In genomic region chr20:48821261-48821910, GRCh38 we compare ENCODE assay signal across 11 cellular contexts. TPM values are rescaled to one million over a fixed set of nuclear protein-coding genes. Genes with fewer than 3 reads are reported as not detected.
A peak's percentile ranks its signal among the peaks of the same experiment; 100 is the strongest.
DNase-seq lines count a peak whose midpoint lies in the region; ATAC-seq and TF ChIP-seq lines count a peak whose summit lies in the region.
"Had no signal": no experiment of that assay in that cellular context is flagged by ENCODE, and none has a peak within 500 bp of the region (broad histone marks: within the 10 kb centered on the region; RNA-seq: fewer than 3 reads in every experiment).

No MANE protein-coding gene starts in this region.

- peak overlapping the region; percentile 48 for H3K27ac Mint-ChIP-seq in activated CD4-positive, alpha-beta T cell treated with anti-CD3 and anti-CD28 coated beads for 36 hours
- peak overlapping the region; percentile 85 for H3K27ac Mint-ChIP-seq in activated CD8-positive, alpha-beta T cell treated with anti-CD3 and anti-CD28 coated beads for 36 hours

- intact Hi-C loops in activated CD4-positive, alpha-beta T cell treated with anti-CD3 and anti-CD28 coated beads for 36 hours (cut with DNase I, micrococcal nuclease), result loop anchor here in 1 of 2 experiments (5.0 kb wide), 1 partner anchor 456 kb away; the partner anchor contains the start of gene ZNFX1
- intact Hi-C loops in activated CD8-positive, alpha-beta T cell treated with anti-CD3 and anti-CD28 coated beads for 36 hours (cut with micrococcal nuclease), result loop anchor here (5.0 kb wide), 1 partner anchor 39 kb away; no protein-coding TSS in a partner anchor

- H3K4me3 Mint-ChIP-seq in activated CD4-positive, alpha-beta T cell treated with anti-CD3 and anti-CD28 coated beads for 36 hours, result no peak overlapping the region
- no peak overlapping the region for H3K4me3 Mint-ChIP-seq in activated CD8-positive, alpha-beta T cell treated with anti-CD3 and anti-CD28 coated beads for 36 hours

- peaks cover 7% of the 10 kb centered on the region for H3K36me3 Mint-ChIP-seq in activated CD4-positive, alpha-beta T cell treated with anti-CD3 and anti-CD28 coated beads for 36 hours (ENCODE audit: low read depth)
- H3K36me3 Mint-ChIP-seq in activated CD8-positive, alpha-beta T cell treated with anti-CD3 and anti-CD28 coated beads for 36 hours (ENCODE audit: low read depth), result peaks cover 71% of the 10 kb centered on the region

- DNase-seq in activated CD4-positive, alpha-beta T cell treated with anti-CD3 and anti-CD28 coated beads for 36 hours, result no peak
- DNase-seq in activated CD4-positive, alpha-beta T cell treated with anti-CD3 and anti-CD28 coated beads, Interleukin-2, amount 50 U/mL, for 48 hours, result no peak
- DNase-seq in NOMO-1 (lab: John Stamatoyannopoulos, UW; ENCODE audit: unreplicated experiment in 2 of 2), result peak; percentile 81 to 88
- no peak for DNase-seq in activated CD8-positive, alpha-beta T cell treated with anti-CD3 and anti-CD28 coated beads for 36 hours
- DNase-seq in EL, result no peak
- DNase-seq in NCI-H2227 (lab: John Stamatoyannopoulos, UW; ENCODE audit: unreplicated experiment), result no peak
- DNase-seq: activated gamma-delta T cell treated with Interleukin-2 at 50 U/mL for 16 hours, right lobe of liver had no signal

- peak overlapping the region; percentile 99 for H3K27ac ChIP-seq in neutrophil
- H3K27ac ChIP-seq: right lobe of liver, VCaP had no signal

- H3K27me3 Mint-ChIP-seq in activated CD4-positive, alpha-beta T cell treated with anti-CD3 and anti-CD28 coated beads for 36 hours, result peaks cover 6% of the 10 kb centered on the region
- no peaks in the 10 kb centered on the region for H3K27me3 Mint-ChIP-seq in activated CD8-positive, alpha-beta T cell treated with anti-CD3 and anti-CD28 coated beads for 36 hours

- no peak for TF ChIP-seq CTCF in activated CD8-positive, alpha-beta T cell treated with anti-CD3 and anti-CD28 coated beads for 36 hours (IDR thresholded peaks at IDR 0.05)
- no peak for TF ChIP-seq CTCF in neutrophil (IDR thresholded peaks at IDR 0.05)

- peaks cover 87 to 97% of the 10 kb centered on the region in 2 experiments for H3K4me1 ChIP-seq in neutrophil (ENCODE audit: control insufficient read depth in 1 of 2, insufficient read depth in 1 of 2, low read depth in 1 of 2, low read length in 1 of 2)
- H3K4me1 ChIP-seq: right lobe of liver had no signal

- no peaks in the 10 kb centered on the region for H3K27me3 ChIP-seq in neutrophil
- H3K27me3 ChIP-seq: right lobe of liver had no signal

- no peak for ATAC-seq in activated CD4-positive, alpha-beta T cell treated with anti-CD3 and anti-CD28 coated beads for 36 hours
- ATAC-seq in activated CD8-positive, alpha-beta T cell treated with anti-CD3 and anti-CD28 coated beads for 36 hours, result no peak
- no peak for ATAC-seq in HG02870 (IDR thresholded peaks at IDR 0.05; ENCODE audit: unreplicated experiment)
- ATAC-seq: right lobe of liver had no signal

- CTCF ChIA-PET in activated CD4-positive, alpha-beta T cell treated with anti-CD3 and anti-CD28 coated beads for 36 hours (lab: Charles Lee), result interaction anchor here (1.0 kb wide), 1 partner anchor 95 kb away, joined by 3 read pairs; no protein-coding TSS in a partner anchor
- CTCF ChIA-PET in activated CD8-positive, alpha-beta T cell treated with anti-CD3 and anti-CD28 coated beads for 36 hours (lab: Charles Lee), result no interaction called here

- no peaks in the 10 kb centered on the region for H3K9me3 Mint-ChIP-seq in activated CD4-positive, alpha-beta T cell treated with anti-CD3 and anti-CD28 coated beads for 36 hours (ENCODE audit: low read depth)
- H3K9me3 Mint-ChIP-seq in activated CD8-positive, alpha-beta T cell treated with anti-CD3 and anti-CD28 coated beads for 36 hours, result no peaks in the 10 kb centered on the region

- no peaks in the 10 kb centered on the region for H3K9me3 ChIP-seq in neutrophil
- H3K9me3 ChIP-seq: right lobe of liver had no signal

- peaks cover 78% of the 10 kb centered on the region for H3K36me3 ChIP-seq in neutrophil
- H3K36me3 ChIP-seq: right lobe of liver had no signal

- peak overlapping the region; percentile 94 to 99 for H3K4me3 ChIP-seq in neutrophil (ENCODE audit: low read depth in 1 of 2, low read length in 1 of 2)
- H3K4me3 ChIP-seq: right lobe of liver had no signal

- H3K4me1 Mint-ChIP-seq in activated CD4-positive, alpha-beta T cell treated with anti-CD3 and anti-CD28 coated beads for 36 hours, result peaks cover 94% of the 10 kb centered on the region
- H3K4me1 Mint-ChIP-seq in activated CD8-positive, alpha-beta T cell treated with anti-CD3 and anti-CD28 coated beads for 36 hours (ENCODE audit: low read depth), result peaks cover 92% of the 10 kb centered on the region

- POLR2A ChIA-PET in activated CD4-positive, alpha-beta T cell treated with anti-CD3 and anti-CD28 coated beads for 36 hours (lab: Charles Lee), result no interaction called here
- POLR2A ChIA-PET in activated CD8-positive, alpha-beta T cell treated with anti-CD3 and anti-CD28 coated beads for 36 hours (lab: Charles Lee), result interaction anchor here (1.1 to 1.6 kb wide), 4 partner anchors 10 to 104 kb away, joined by 3 to 4 read pairs (median 4); no protein-coding TSS in a partner anchor

RNA-seq across cellular contexts. Expression of gene PREX1, which starts 6.4 kb away (rescaled TPM):
- 10 to 100 TPM; 36.5 to 39.2 TPM for total RNA-seq in activated CD4-positive, alpha-beta T cell treated with anti-CD3 and anti-CD28 coated beads for 36 hours
- 10 to 100 TPM; 79.7 to 80.5 TPM for total RNA-seq in activated CD8-positive, alpha-beta T cell treated with anti-CD3 and anti-CD28 coated beads for 36 hours

Comparison
In these comparisons a context has a peak if more than half of its experiments do, and no peak if none do; other contexts are left out.
1. DNase-seq: peak in NOMO-1 (2 of 2); none in activated CD4-positive, alpha-beta T cell treated with anti-CD3 and anti-CD28 coated beads for 36 hours (single experiment), activated CD4-positive, alpha-beta T cell treated with anti-CD3 and anti-CD28 coated beads, Interleukin-2, amount 50 U/mL, for 48 hours (0 of 2), activated CD8-positive, alpha-beta T cell treated with anti-CD3 and anti-CD28 coated beads for 36 hours (single experiment), EL (single experiment) and NCI-H2227 (single experiment).